ENCODE assay signal across 12 cellular contexts in genomic region chr10:2885276-2885955, GRCh38.
DNase-seq lines count a peak whose midpoint lies in the region; ATAC-seq, FAIRE-seq and TF ChIP-seq lines count a peak whose summit lies in the region.
"Had no signal": no experiment of that assay in that cellular context is flagged by ENCODE, and none has a peak within 500 bp of the region (broad histone marks: within the 10 kb centered on the region; RNA-seq: fewer than 3 reads in every experiment).

No MANE protein-coding gene starts in this region.

- H3K4me3 Mint-ChIP-seq in neural progenitor cell: no peak overlapping the region
- H3K4me3 Mint-ChIP-seq in stimulated activated effector memory CD8-positive, alpha-beta T cell treated with anti-CD3 and anti-CD28 coated beads, Interleukin-12 subunit alpha, Interleukin-12 subunit beta, amount 100 ng/mL, for 72 hours: no peak overlapping the region

- H4K20me1 ChIP-seq in DND-41 (ENCODE audit: insufficient read depth, low read length): no peaks in the 10 kb centered on the region
- no peaks in the 10 kb centered on the region for H4K20me1 ChIP-seq in IMR-90 (ENCODE audit: insufficient read depth, low read length)
- H4K20me1 ChIP-seq in neural progenitor cell (ENCODE audit: low read depth): no peaks in the 10 kb centered on the region

- no TSS peak for BruUV-seq in IMR-90 (replicated peaks; lab: Mats Ljungman, UMichigan)

- H2AFZ ChIP-seq in DND-41 (ENCODE audit: low read depth, low read length): peak overlapping the region; percentile 51
- no peak overlapping the region for H2AFZ ChIP-seq in IMR-90 (replicated peaks; ENCODE audit: low read length, poor library complexity)
- H2AFZ ChIP-seq in neural progenitor cell (replicated peaks): peak overlapping the region; percentile 50

- H3K36me3 ChIP-seq in DND-41 (ENCODE audit: insufficient read depth, low read length) (no peaks in the 10 kb centered on the region), IMR-90 (ENCODE audit: control insufficient read depth, insufficient read depth, low read length) (no peaks in the 10 kb centered on the region), neural progenitor cell (no peaks in the 10 kb centered on the region)
- H3K36me3 ChIP-seq: SJSA1 had no signal

- no peak for FAIRE-seq in frontal cortex (lab: Jason Lieb, UNC)

- H3K4me3 ChIP-seq in DND-41 (ENCODE audit: low read depth in 1 of 2, low read length in 2 of 2) (peak overlapping the region in 1 of 2 experiments; percentile 34; a peak in 2 of 4 replicates), IMR-90 (ENCODE audit: insufficient read depth, low read depth, low read length) (no peak overlapping the region), neural progenitor cell (no peak overlapping the region)
- H3K4me3 ChIP-seq: SJSA1 had no signal

- no peak overlapping the region for H3K18ac ChIP-seq in IMR-90 (ENCODE audit: low read depth, low read length)

- intact Hi-C loops in IMR-90 (cut with micrococcal nuclease): no loop called here

- H2BK5ac ChIP-seq in IMR-90 (ENCODE audit: low read depth, low read length, poor library complexity, severe bottlenecking): no peak overlapping the region

- no peak overlapping the region for H4K5ac ChIP-seq in IMR-90 (ENCODE audit: low read depth, low read length)

- H3K9me1 ChIP-seq in IMR-90 (ENCODE audit: insufficient read depth, low read length): no peaks in the 10 kb centered on the region

- H3K56ac ChIP-seq in IMR-90 (ENCODE audit: extremely low read depth, insufficient read depth, low read length): no peak overlapping the region

- peaks cover 10% of the 10 kb centered on the region for H3K27me3 Mint-ChIP-seq in neural progenitor cell (ENCODE audit: insufficient read depth, low read depth)

- H3K27ac ChIP-seq in DND-41 (ENCODE audit: low read length) (peak overlapping the region; percentile 98), IMR-90 (ENCODE audit: insufficient read depth, low read length) (no peak overlapping the region), neural progenitor cell (no peak overlapping the region)
- H3K27ac ChIP-seq: SJSA1 had no signal

- no peaks in the 10 kb centered on the region for H3F3A ChIP-seq in neural progenitor cell (ENCODE audit: low read depth)

- H3K79me2 ChIP-seq in DND-41 (ENCODE audit: insufficient read depth, low read length): peaks cover 10% of the 10 kb centered on the region
- H3K79me2 ChIP-seq in neural progenitor cell (ENCODE audit: low read depth): no peaks in the 10 kb centered on the region

- CTCF ChIA-PET in IMR-90 (lab: Yijun Ruan, JAX): no interaction called here

- no peak overlapping the region for H2AK9ac ChIP-seq in IMR-90 (replicated peaks; ENCODE audit: low read depth, low read length, poor library complexity)

- dilution Hi-C loops in IMR-90 (cut with HindIII; ENCODE audit: low sequenced_read_pairs, unreplicated experiment): no loop called here

- POLR2A ChIA-PET in IMR-90 (lab: Charles Lee; ENCODE audit: unreplicated experiment): no interaction called here

- no peaks in the 10 kb centered on the region for H3K79me1 ChIP-seq in IMR-90 (ENCODE audit: low read depth in 1 of 2, low read length in 2 of 2)

- H2BK15ac ChIP-seq in IMR-90 (ENCODE audit: low read depth, low read length): no peak overlapping the region

- no peak overlapping the region for H3K23ac ChIP-seq in IMR-90 (ENCODE audit: low read depth, low read length)

- no peaks in the 10 kb centered on the region for H3K9me3 Mint-ChIP-seq in neural progenitor cell
- H3K9me3 Mint-ChIP-seq in stimulated activated effector memory CD8-positive, alpha-beta T cell treated with anti-CD3 and anti-CD28 coated beads, Interleukin-12 subunit alpha, Interleukin-12 subunit beta, amount 100 ng/mL, for 72 hours: no peaks in the 10 kb centered on the region

- H3K9me3 ChIP-seq in DND-41 (ENCODE audit: insufficient read depth, low read length, severe bottlenecking) (no peaks in the 10 kb centered on the region), IMR-90 (ENCODE audit: control insufficient read depth, insufficient read depth, low read length) (no peaks in the 10 kb centered on the region; the same call in 1 of the 2 replicates), neural progenitor cell (ENCODE audit: low read depth) (no peaks in the 10 kb centered on the region)
- H3K9me3 ChIP-seq: SJSA1 had no signal

- peak overlapping the region; percentile 56 for H3K9ac ChIP-seq in DND-41 (ENCODE audit: low read depth, low read length)
- H3K9ac ChIP-seq in IMR-90 (ENCODE audit: low read depth, low read length): no peak overlapping the region
- no peak overlapping the region for H3K9ac ChIP-seq in neural progenitor cell

- DNase-seq in DND-41 (peak; percentile 61), IMR-90 (no peak), MV-4-11 (lab: John Stamatoyannopoulos, UW) (peak; percentile 34), neural progenitor cell (ENCODE audit: low spot score) (no peak), frontal cortex (ENCODE audit: low spot score in 2 of 2) (no peak), globus pallidus (ENCODE audit: low spot score) (no peak)
- no peak for DNase-seq in stimulated activated effector memory CD8-positive, alpha-beta T cell treated with anti-CD3 and anti-CD28 coated beads, Interleukin-12 subunit alpha, Interleukin-12 subunit beta, amount 100 ng/mL, for 72 hours (ENCODE audit: low spot score in 2 of 2)
- DNase-seq: HCEC 1CT, NCI-H1105, NCI-H187, NCI-H510A had no signal

- no peaks in the 10 kb centered on the region for H3K4me1 Mint-ChIP-seq in neural progenitor cell
- no peaks in the 10 kb centered on the region for H3K4me1 Mint-ChIP-seq in stimulated activated effector memory CD8-positive, alpha-beta T cell treated with anti-CD3 and anti-CD28 coated beads, Interleukin-12 subunit alpha, Interleukin-12 subunit beta, amount 100 ng/mL, for 72 hours

- no peak overlapping the region for H2BK120ac ChIP-seq in IMR-90 (ENCODE audit: low read depth, low read length)

- no peak overlapping the region for H2AK5ac ChIP-seq in IMR-90 (ENCODE audit: low read depth, low read length)

- WGBS in IMR-90 (ENCODE audit: extremely low coverage in 2 of 2, insufficient read length in 1 of 2), 2 experiments: 60% methylated on average over 3 of the region's 4 CpGs; no CpG with 5 or more reads in 1 of the 2 experiments

- ATAC-seq in DND-41 (ENCODE audit: insufficient read depth, low read depth) (peak; percentile 36), IMR-90 (ENCODE audit: low read depth) (no peak)
- no peak for ATAC-seq in stimulated activated effector memory CD8-positive, alpha-beta T cell treated with anti-CD3 and anti-CD28 coated beads, Interleukin-12 subunit alpha, Interleukin-12 subunit beta, amount 100 ng/mL, for 72 hours

- H3K4me1 ChIP-seq in DND-41 (ENCODE audit: insufficient read depth, low read length) (peaks cover 88% of the 10 kb centered on the region), IMR-90 (ENCODE audit: control insufficient read depth, insufficient read depth, low read length) (no peaks in the 10 kb centered on the region), neural progenitor cell (no peaks in the 10 kb centered on the region)
- H3K4me1 ChIP-seq: SJSA1 had no signal

- peak overlapping the region; percentile 57 for H3K4me2 ChIP-seq in DND-41 (ENCODE audit: insufficient read depth, low read length)
- H3K4me2 ChIP-seq in IMR-90 (ENCODE audit: low read depth, low read length): no peak overlapping the region
- H3K4me2 ChIP-seq in neural progenitor cell: no peak overlapping the region

- TF ChIP-seq POLR2A in IMR-90 (IDR thresholded peaks at IDR 0.05; ENCODE audit: low read depth, low read length): no peak

- H3K14ac ChIP-seq in IMR-90 (replicated peaks; ENCODE audit: low read depth, low read length): no peak overlapping the region

- no peak for TF ChIP-seq CTCF in DND-41 (IDR thresholded peaks at IDR 0.05; ENCODE audit: borderline replicate concordance, extremely low read depth, low read length, poor library complexity, severe bottlenecking)
- TF ChIP-seq CTCF in IMR-90 (conservative IDR thresholded peaks at IDR 0.05; ENCODE audit: low read depth, low read length): no peak
- no peak for TF ChIP-seq CTCF in neural progenitor cell (IDR thresholded peaks at IDR 0.05)

- H2BK20ac ChIP-seq in IMR-90 (ENCODE audit: low read depth, low read length): no peak overlapping the region

- no peaks in the 10 kb centered on the region for H3K36me3 Mint-ChIP-seq in neural progenitor cell
- no peaks in the 10 kb centered on the region for H3K36me3 Mint-ChIP-seq in stimulated activated effector memory CD8-positive, alpha-beta T cell treated with anti-CD3 and anti-CD28 coated beads, Interleukin-12 subunit alpha, Interleukin-12 subunit beta, amount 100 ng/mL, for 72 hours

- H4K91ac ChIP-seq in IMR-90 (ENCODE audit: insufficient read depth, low read depth, low read length): no peak overlapping the region

- in situ Hi-C loops in IMR-90 (cut with MboI; ENCODE audit: low sequenced_read_pairs): no loop called here

- no peak for TF ChIP-seq RAD21 in IMR-90 (IDR thresholded peaks at IDR 0.05; ENCODE audit: low read length)

- H3K27ac Mint-ChIP-seq in neural progenitor cell: peak overlapping the region; percentile 9
- H3K27ac Mint-ChIP-seq in stimulated activated effector memory CD8-positive, alpha-beta T cell treated with anti-CD3 and anti-CD28 coated beads, Interleukin-12 subunit alpha, Interleukin-12 subunit beta, amount 100 ng/mL, for 72 hours: no peak overlapping the region

- no peaks in the 10 kb centered on the region for H3K27me3 ChIP-seq in DND-41 (ENCODE audit: insufficient read depth, low read length, poor library complexity)
- H3K27me3 ChIP-seq in IMR-90 (ENCODE audit: control insufficient read depth, insufficient read depth, low read length): no peaks in the 10 kb centered on the region
- no peaks in the 10 kb centered on the region for H3K27me3 ChIP-seq in neural progenitor cell

- H3K4ac ChIP-seq in IMR-90 (ENCODE audit: low read depth, low read length): no peak overlapping the region

- no peak overlapping the region for H4K8ac ChIP-seq in IMR-90 (ENCODE audit: low read depth in 2 of 2, low read length in 2 of 2)

TF ChIP-seq in IMR-90, 13 proteins besides CTCF, POLR2A, EP300 and RAD21 (continues in another document):
- TF ChIP-seq SMC3 (IDR thresholded peaks at IDR 0.05; ENCODE audit: low read depth, low read length) (no peak), MAZ (IDR thresholded peaks at IDR 0.05; ENCODE audit: borderline replicate concordance, low read depth, low read length) (no peak), CHD1 (IDR thresholded peaks at IDR 0.05; ENCODE audit: low read depth, low read length) (no peak), CEBPB (IDR thresholded peaks at IDR 0.05; ENCODE audit: low read depth, low read length) (peak; percentile 64), MAFK (IDR thresholded peaks at IDR 0.05; ENCODE audit: low read depth, low read length) (no peak), ELK1 (IDR thresholded peaks at IDR 0.05; ENCODE audit: borderline replicate concordance, low read depth, low read length) (no peak)

Comparison
In these comparisons a context has a peak if more than half of its experiments do, and no peak if none do; other contexts are left out.
1. DNase-seq: peak in DND-41 (single experiment) and MV-4-11 (single experiment); none in IMR-90 (single experiment), neural progenitor cell (single experiment), frontal cortex (0 of 2), stimulated activated effector memory CD8-positive, alpha-beta T cell treated with anti-CD3 and anti-CD28 coated beads, Interleukin-12 subunit alpha, Interleukin-12 subunit beta, amount 100 ng/mL, for 72 hours (0 of 2) and globus pallidus (single experiment).